Comparison of ENCODE assay signal across 20 cellular contexts in the genomic region with DNA sequence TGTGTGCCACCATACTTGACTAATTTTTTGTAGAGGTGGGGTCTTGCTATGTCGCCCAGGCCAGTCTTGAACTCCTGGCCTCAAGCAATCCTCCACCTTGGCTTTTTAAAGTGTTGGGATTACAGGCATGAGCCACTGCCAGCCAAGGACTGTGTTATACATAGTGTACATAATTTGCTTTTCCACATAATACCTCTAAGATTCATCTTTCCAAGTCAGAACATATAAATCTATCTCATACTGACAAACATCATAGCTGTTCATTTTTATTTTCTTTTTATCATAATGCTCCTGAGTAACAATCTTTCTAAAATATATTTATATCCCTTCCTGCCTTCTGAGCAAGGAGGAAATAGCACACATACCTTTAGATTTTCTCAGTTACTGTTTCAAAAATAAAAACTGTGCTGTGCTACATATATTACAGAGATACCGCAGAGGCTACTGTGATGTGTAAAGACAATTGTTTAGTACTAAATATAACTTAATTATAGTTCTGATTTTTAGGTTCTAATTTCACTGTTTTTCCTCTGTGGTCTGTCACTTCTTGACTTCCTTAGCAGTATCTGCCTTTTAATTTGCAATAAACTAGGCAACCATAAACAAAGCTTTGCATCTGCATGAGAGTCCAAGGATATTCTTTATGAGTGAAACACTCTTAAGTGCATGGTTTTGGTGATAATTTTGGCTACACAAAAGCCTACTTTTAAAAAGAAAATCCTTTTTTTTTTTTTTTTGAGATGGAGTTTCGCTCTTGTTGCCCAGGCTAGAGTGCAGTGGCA. TPM values are rescaled to one million over a fixed set of nuclear protein-coding genes. Genes with fewer than 3 reads are reported as not detected.
DNase-seq lines count a peak whose midpoint lies in the region; ATAC-seq and TF ChIP-seq lines count a peak whose summit lies in the region.
"Had no signal": no experiment of that assay in that cellular context is flagged by ENCODE, and none has a peak within 500 bp of the region (broad histone marks: within the 10 kb centered on the region; RNA-seq: fewer than 3 reads in every experiment).

No MANE protein-coding gene starts in this region.

- H3K36me3 ChIP-seq in ascending aorta (peaks cover 4 to 10% of the 10 kb centered on the region in 2 donors), thoracic aorta (no peaks in the 10 kb centered on the region)
- no peaks in the 10 kb centered on the region for H3K36me3 ChIP-seq in CD8-positive, alpha-beta T cell (ENCODE audit: insufficient read depth, low read length)
- H3K36me3 ChIP-seq: neural progenitor cell had no signal

- ATAC-seq in thoracic aorta (ENCODE audit: insufficient number of reproducible peaks, low FRiP score, low read depth) = no peak
- ATAC-seq in CD8-positive, alpha-beta T cell = no peak
- ATAC-seq: gastrocnemius medialis, K562, right lobe of liver had no signal

- H3K27me3 ChIP-seq in ascending aorta = no peaks in the 10 kb centered on the region
- H3K27me3 ChIP-seq in thoracic aorta (replicated peaks; ENCODE audit: insufficient read depth) = no peaks in the 10 kb centered on the region
- H3K27me3 ChIP-seq in CD8-positive, alpha-beta T cell (ENCODE audit: insufficient read depth, low read length) = no peaks in the 10 kb centered on the region
- H3K27me3 ChIP-seq: gastrocnemius medialis, neural progenitor cell, right lobe of liver had no signal

- no peaks in the 10 kb centered on the region for H3K9me3 Mint-ChIP-seq in activated CD4-positive, alpha-beta T cell treated with anti-CD3 and anti-CD28 coated beads, Interleukin-2, amount 10 ng/mL, durations not matched to agents 7 days and 5 days
- no peaks in the 10 kb centered on the region for H3K9me3 Mint-ChIP-seq in CD8-positive, alpha-beta T cell
- no peaks in the 10 kb centered on the region for H3K9me3 Mint-ChIP-seq in progenitor cell of endocrine pancreas (ENCODE audit: low read depth)
- H3K9me3 Mint-ChIP-seq: brain; CD4-positive, alpha-beta memory T cell; endodermal cell; neural progenitor cell had no signal

- intact Hi-C loops in ascending aorta (cut with DNase I) = loop anchor here (5.0 kb wide), 1 partner anchor 58 kb away; the partner anchor contains the start of gene EYA3
- intact Hi-C loops in CD8-positive, alpha-beta T cell (cut with DNase I, micrococcal nuclease) = no loop called here

- H3K27ac Mint-ChIP-seq in activated CD4-positive, alpha-beta T cell treated with anti-CD3 and anti-CD28 coated beads, Interleukin-2, amount 10 ng/mL, durations not matched to agents 7 days and 5 days = no peak overlapping the region
- H3K27ac Mint-ChIP-seq in CD8-positive, alpha-beta T cell = no peak overlapping the region
- H3K27ac Mint-ChIP-seq in progenitor cell of endocrine pancreas = no peak overlapping the region
- H3K27ac Mint-ChIP-seq: endodermal cell, neural progenitor cell had no signal

- peaks cover 15% of the 10 kb centered on the region for H3K4me1 Mint-ChIP-seq in activated CD4-positive, alpha-beta T cell treated with anti-CD3 and anti-CD28 coated beads, Interleukin-2, amount 10 ng/mL, durations not matched to agents 7 days and 5 days
- H3K4me1 Mint-ChIP-seq in CD8-positive, alpha-beta T cell (ENCODE audit: low read depth) = peaks cover 6% of the 10 kb centered on the region
- no peaks in the 10 kb centered on the region for H3K4me1 Mint-ChIP-seq in progenitor cell of endocrine pancreas (ENCODE audit: low read depth)
- H3K4me1 Mint-ChIP-seq: brain, endodermal cell, neural progenitor cell had no signal

- POLR2A ChIA-PET in activated CD4-positive, alpha-beta T cell treated with anti-CD3 and anti-CD28 coated beads, Interleukin-2, amount 10 ng/mL, durations not matched to agents 7 days and 5 days (lab: Charles Lee) = no interaction called here
- POLR2A ChIA-PET in CD8-positive, alpha-beta T cell (lab: Charles Lee) = interaction anchor here (0.5 kb wide), 1 partner anchor 620 kb away, joined by 3 read pairs; the partner anchor contains the start of gene RNU11

- DNase-seq in HCEC 1CT (peak; percentile 19), ascending aorta (ENCODE audit: low spot score in 2 of 2) (no peak), glomerular endothelial cell (ENCODE audit: extremely low read depth, low read depth, low spot score) (peak; percentile 42), thoracic aorta (ENCODE audit: low spot score) (no peak), progenitor cell of endocrine pancreas (ENCODE audit: low spot score, unreplicated experiment) (no peak)
- DNase-seq in activated CD4-positive, alpha-beta T cell treated with anti-CD3 and anti-CD28 coated beads, Interleukin-2, amount 10 ng/mL, durations not matched to agents 7 days and 5 days = no peak
- no peak for DNase-seq in CD8-positive, alpha-beta T cell
- DNase-seq: activated naive CD4-positive, alpha-beta T cell treated with Interleukin-2 at 50 U/mL for 16 hours; CD4-positive, alpha-beta memory T cell; endodermal cell; gastrocnemius medialis; mammary epithelial cell; NCI-H2171 treated with DMSO at 0.1 percent for 48 hours; right lobe of liver; stimulated activated CD4-positive, alpha-beta T cell treated with anti-CD3 and anti-CD28 coated beads, Interleukin-4, amount 100 ng/mL, for 24 hours; T-helper 2 cell had no signal

- H3K4me3 ChIP-seq in ascending aorta (no peak overlapping the region), thoracic aorta (peak overlapping the region; percentile 39)
- no peak overlapping the region for H3K4me3 ChIP-seq in CD8-positive, alpha-beta T cell (ENCODE audit: low read depth, low read length)
- H3K4me3 ChIP-seq: gastrocnemius medialis, K562, neural progenitor cell, right lobe of liver had no signal

- H3K4me1 ChIP-seq in ascending aorta = peaks cover 0 to 25% of the 10 kb centered on the region in 2 donors
- H3K4me1 ChIP-seq in thoracic aorta (ENCODE audit: control insufficient read depth in 1 of 2, low read depth in 2 of 2) = peaks cover 5 to 19% of the 10 kb centered on the region in 2 donors
- H3K4me1 ChIP-seq in CD8-positive, alpha-beta T cell (ENCODE audit: insufficient read depth, low read length) = no peaks in the 10 kb centered on the region
- H3K4me1 ChIP-seq: gastrocnemius medialis, neural progenitor cell, right lobe of liver had no signal

- H3K27me3 Mint-ChIP-seq in activated CD4-positive, alpha-beta T cell treated with anti-CD3 and anti-CD28 coated beads, Interleukin-2, amount 10 ng/mL, durations not matched to agents 7 days and 5 days = no peaks in the 10 kb centered on the region
- H3K27me3 Mint-ChIP-seq in CD8-positive, alpha-beta T cell (ENCODE audit: low read depth) = no peaks in the 10 kb centered on the region
- no peaks in the 10 kb centered on the region for H3K27me3 Mint-ChIP-seq in progenitor cell of endocrine pancreas
- H3K27me3 Mint-ChIP-seq: brain; CD4-positive, alpha-beta memory T cell had no signal

- H3K27ac ChIP-seq in ascending aorta (peak overlapping the region; percentile 74 to 89), thoracic aorta (peak overlapping the region; percentile 78 to 88)
- H3K27ac ChIP-seq in CD8-positive, alpha-beta T cell (ENCODE audit: low read depth, low read length) = no peak overlapping the region
- H3K27ac ChIP-seq: gastrocnemius medialis, HL-60, neural progenitor cell, right lobe of liver had no signal

- H3K4me3 Mint-ChIP-seq in activated CD4-positive, alpha-beta T cell treated with anti-CD3 and anti-CD28 coated beads, Interleukin-2, amount 10 ng/mL, durations not matched to agents 7 days and 5 days = no peak overlapping the region
- no peak overlapping the region for H3K4me3 Mint-ChIP-seq in CD8-positive, alpha-beta T cell
- H3K4me3 Mint-ChIP-seq in progenitor cell of endocrine pancreas (ENCODE audit: low read depth) = no peak overlapping the region
- H3K4me3 Mint-ChIP-seq: brain; CD4-positive, alpha-beta memory T cell; endodermal cell; neural progenitor cell had no signal

- H3K9me3 ChIP-seq in ascending aorta = no peaks in the 10 kb centered on the region
- no peaks in the 10 kb centered on the region for H3K9me3 ChIP-seq in thoracic aorta
- H3K9me3 ChIP-seq in CD8-positive, alpha-beta T cell (ENCODE audit: low read length) = no peaks in the 10 kb centered on the region
- H3K9me3 ChIP-seq: gastrocnemius medialis, right lobe of liver had no signal

- CTCF ChIA-PET in activated CD4-positive, alpha-beta T cell treated with anti-CD3 and anti-CD28 coated beads, Interleukin-2, amount 10 ng/mL, durations not matched to agents 7 days and 5 days (lab: Charles Lee) = interaction anchor here (0.5 to 1.1 kb wide), 3 partner anchors 10 to 291 kb away, joined by 3 to 6 read pairs (median 5); no protein-coding TSS in a partner anchor
- CTCF ChIA-PET in CD8-positive, alpha-beta T cell (lab: Charles Lee) = no interaction called here

- no peak for TF ChIP-seq CTCF in ascending aorta (IDR thresholded peaks at IDR 0.05)
- no peak for TF ChIP-seq CTCF in thoracic aorta (IDR thresholded peaks at IDR 0.05)
- no peak for TF ChIP-seq CTCF in CD8-positive, alpha-beta T cell (IDR thresholded peaks at IDR 0.05)
- TF ChIP-seq CTCF in progenitor cell of endocrine pancreas (IDR thresholded peaks at IDR 0.05; ENCODE audit: unreplicated experiment) = no peak

- H3K36me3 Mint-ChIP-seq in activated CD4-positive, alpha-beta T cell treated with anti-CD3 and anti-CD28 coated beads, Interleukin-2, amount 10 ng/mL, durations not matched to agents 7 days and 5 days (ENCODE audit: low read depth) = peaks cover 15% of the 10 kb centered on the region
- H3K36me3 Mint-ChIP-seq in CD8-positive, alpha-beta T cell = peaks cover 42% of the 10 kb centered on the region
- H3K36me3 Mint-ChIP-seq in progenitor cell of endocrine pancreas (ENCODE audit: insufficient read depth) = peaks cover 3% of the 10 kb centered on the region

RNA-seq across cellular contexts. Expression of gene EYA3, which starts 59.3 kb away (rescaled TPM):
- 52.6 TPM for total RNA-seq in ascending aorta
- total RNA-seq in glomerular endothelial cell = 15.5 and 20.2 TPM in 2 replicates
- 10 to 100 TPM; 11.0 to 18.7 TPM for total RNA-seq in thoracic aorta
- 10 to 100 TPM; 27.8 to 30.7 TPM for total RNA-seq in activated CD4-positive, alpha-beta T cell treated with anti-CD3 and anti-CD28 coated beads, Interleukin-2, amount 10 ng/mL, durations not matched to agents 7 days and 5 days
- 1 to 10 TPM; 4.9 to 5.2 TPM for total RNA-seq in CD8-positive, alpha-beta T cell
- total RNA-seq in progenitor cell of endocrine pancreas = 41.3 and 42.5 TPM in 2 replicates

Comparison
In these comparisons a context has a peak if more than half of its experiments do, and no peak if none do; other contexts are left out.
1. DNase-seq: peak in HCEC 1CT (single experiment) and glomerular endothelial cell (single experiment); none in ascending aorta (0 of 2), thoracic aorta (single experiment), activated CD4-positive, alpha-beta T cell treated with anti-CD3 and anti-CD28 coated beads, Interleukin-2, amount 10 ng/mL, durations not matched to agents 7 days and 5 days (single experiment), CD8-positive, alpha-beta T cell (0 of 7) and progenitor cell of endocrine pancreas (single experiment).